Comparison of ENCODE assay signal across 1 cellular context in genomic region chr5:132780577-132780976, GRCh38.
TF ChIP-seq lines count a peak whose summit lies in the region.

No MANE protein-coding gene starts in this region.

TF ChIP-seq in K562, 482 proteins besides CTCF, POLR2A, EP300 and RAD21:
- no peak for TF ChIP-seq RBM15 (IDR thresholded peaks at IDR 0.05; ENCODE audit: insufficient read depth, low read length)
- TF ChIP-seq FOXJ3 (CRISPR knock-in tag; IDR thresholded peaks at IDR 0.05), result no peak
- TF ChIP-seq SRSF1 (IDR thresholded peaks at IDR 0.05; ENCODE audit: low read depth, low read length), result no peak
- TF ChIP-seq, protein P1, sequence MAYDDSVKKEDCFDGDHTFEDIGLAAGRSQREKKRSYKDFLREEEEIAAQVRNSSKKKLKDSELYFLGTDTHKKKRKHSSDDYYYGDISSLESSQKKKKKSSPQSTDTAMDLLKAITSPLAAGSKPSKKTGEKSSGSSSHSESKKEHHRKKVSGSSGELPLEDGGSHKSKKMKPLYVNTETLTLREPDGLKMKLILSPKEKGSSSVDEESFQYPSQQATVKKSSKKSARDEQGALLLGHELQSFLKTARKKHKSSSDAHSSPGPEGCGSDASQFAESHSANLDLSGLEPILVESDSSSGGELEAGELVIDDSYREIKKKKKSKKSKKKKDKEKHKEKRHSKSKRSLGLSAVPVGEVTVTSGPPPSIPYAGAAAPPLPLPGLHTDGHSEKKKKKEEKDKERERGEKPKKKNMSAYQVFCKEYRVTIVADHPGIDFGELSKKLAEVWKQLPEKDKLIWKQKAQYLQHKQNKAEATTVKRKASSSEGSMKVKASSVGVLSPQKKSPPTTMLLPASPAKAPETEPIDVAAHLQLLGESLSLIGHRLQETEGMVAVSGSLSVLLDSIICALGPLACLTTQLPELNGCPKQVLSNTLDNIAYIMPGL (CRISPR knock-in tag; IDR thresholded peaks at IDR 0.05), result no peak
- no peak for TF ChIP-seq SMARCC2 (IDR thresholded peaks at IDR 0.05; ENCODE audit: low read depth)
- no peak for TF ChIP-seq FOS (IDR thresholded peaks at IDR 0.05; ENCODE audit: extremely low read depth, insufficient read length)
- TF ChIP-seq FOSL1 (tag; conservative IDR thresholded peaks at IDR 0.05), result no peak
- no peak for TF ChIP-seq BRD4 (IDR thresholded peaks at IDR 0.05)
- TF ChIP-seq NCOA4 (IDR thresholded peaks at IDR 0.05; ENCODE audit: partially characterized antibody), result no peak
